Comparison of ENCODE assay signal across 21 cellular contexts in genomic region chr6:137256350-137257128, GRCh38.
"Had no signal": no experiment of that assay in that cellular context is flagged by ENCODE, and none has a peak within 500 bp of the region (broad histone marks: within the 10 kb centered on the region; RNA-seq: fewer than 3 reads in every experiment).

No MANE protein-coding gene starts in this region.

- H3K4me2 ChIP-seq: PC-9 had no signal

- H3K9me3 ChIP-seq: SJCRH30 had no signal

- H3K4me1 ChIP-seq: SJCRH30 had no signal

- H3K4me3 ChIP-seq: PC-9, Peyer's patch, SJCRH30 had no signal

- H3K36me3 ChIP-seq: Peyer's patch, SJCRH30 had no signal

- H3K27me3 ChIP-seq: Peyer's patch, SJCRH30 had no signal

- H3K27ac ChIP-seq: PC-9, Peyer's patch, SJCRH30 had no signal

- DNase-seq: KBM-7, NCI-H1092, NCI-H1105 treated with DMSO at 0.1 percent for 48 hours, NCI-H1417 treated with DMSO at 0.1 percent for 48 hours, NCI-H146, NCI-H1694 treated with DMSO at 0.1 percent for 48 hours, NCI-H1930, NCI-H2081, NCI-H2171, NCI-H226, NCI-H446, NCI-H510A, NCI-H524 treated with DMSO at 0.1 percent for 48 hours, NCI-H69, NCI-H774, Peyer's patch, SHP77 treated with DMSO at 0.1 percent for 48 hours, SJCRH30 had no signal

- H2AFZ ChIP-seq: PC-9 had no signal

- ATAC-seq: Right ventricle myocardium inferior, SK-N-SH treated with all-trans-retinoic acid at 6 μM for 48 hours had no signal
